ENCODE assay signal across 30 cellular contexts in the genomic region with DNA sequence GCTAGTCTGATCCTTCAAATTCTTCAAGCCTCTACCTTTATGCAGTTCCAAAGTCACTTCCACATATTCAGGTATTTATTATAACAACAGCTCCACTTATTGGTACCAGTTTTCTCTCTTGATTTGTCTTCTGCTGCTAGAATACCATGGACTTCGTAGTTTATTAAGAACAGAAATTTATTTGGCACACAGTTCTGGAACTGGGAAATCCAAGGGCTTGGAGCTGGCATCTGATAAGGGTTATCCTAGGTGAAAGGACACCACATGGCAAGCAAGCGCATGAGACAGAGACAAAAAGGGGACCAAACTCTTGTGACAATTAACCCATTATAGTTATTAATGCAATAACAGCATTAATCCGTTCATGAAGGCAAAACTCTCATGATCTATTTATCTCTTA.
"Had no signal": no experiment of that assay in that cellular context is flagged by ENCODE, and none has a peak within 500 bp of the region (broad histone marks: within the 10 kb centered on the region; RNA-seq: fewer than 3 reads in every experiment).

No MANE protein-coding gene starts in this region.

- H3K36me3 ChIP-seq: adrenal gland, brain microvascular endothelial cell, breast epithelium, colonic mucosa had no signal

- FAIRE-seq: astrocyte, TTC549 had no signal

- H3K9me3 ChIP-seq: adrenal gland, body of pancreas, breast epithelium, colonic mucosa had no signal

- H3K4me3 ChIP-seq: adrenal gland, body of pancreas, breast epithelium, colonic mucosa had no signal

- DNase-seq: activated B cell treated with CpG ODN at 0.5 μM for 24 hours; activated CD4-positive, alpha-beta memory T cell treated with anti-CD3 and anti-CD28 coated beads, Interleukin-2, amount 10 ng/mL, durations not matched to agents 7 days and 5 days; activated CD4-positive, alpha-beta T cell treated with anti-CD3 and anti-CD28 coated beads for 4 hours; activated CD4-positive, alpha-beta T cell treated with anti-CD3 and anti-CD28 coated beads, Interleukin-2, amount 10 ng/mL, durations not matched to agents 24 days and 14 days; activated CD4-positive, alpha-beta T cell treated with anti-CD3 and anti-CD28 coated beads, Interleukin-2, amount 50 U/mL, for 48 hours; activated CD4-positive, CD25-positive, alpha-beta regulatory T cell treated with anti-CD3 and anti-CD28 coated beads, Interleukin-2, amount 50 U/mL, for 72 hours; activated CD8-positive, alpha-beta memory T cell treated with anti-CD3 and anti-CD28 coated beads for 24 hours; activated CD8-positive, alpha-beta memory T cell treated with anti-CD3 and anti-CD28 coated beads, Interleukin-2, amount 10 ng/mL, durations not matched to agents 7 days and 5 days; activated CD8-positive, alpha-beta memory T cell treated with anti-CD3 and anti-CD28 coated beads, Interleukin-2, amount 50 U/mL, for 48 hours; activated CD8-positive, alpha-beta T cell treated with anti-CD3 and anti-CD28 coated beads, Interleukin-2, amount 10 ng/mL, durations not matched to agents 7 days and 5 days; activated effector memory CD4-positive, alpha-beta T cell treated with Interleukin-2 at 50 U/mL for 16 hours; activated gamma-delta T cell; activated naive CD4-positive, alpha-beta T cell treated with anti-CD3 and anti-CD28 coated beads, Interleukin-2, amount 10 ng/mL, durations not matched to agents 7 days and 5 days; activated naive CD4-positive, alpha-beta T cell treated with Interleukin-2 at 50 U/mL for 16 hours; activated T-cell treated with anti-CD3 and anti-CD28 coated beads, Interleukin-2, amount 50 U/mL, for 24 hours; activated T-cell treated with anti-CD3 and anti-CD28 coated beads, Interleukin-2, amount 50 U/mL, for 48 hours; amniotic stem cell; aorta; body of pancreas; brain microvascular endothelial cell; central memory CD4-positive, alpha-beta T cell; colonic mucosa; cortex of kidney; T-helper 2 cell; T-helper 9 cell had no signal

- H3K4me1 ChIP-seq: adrenal gland, body of pancreas, breast epithelium, colonic mucosa had no signal

- H3K27ac ChIP-seq: adrenal gland, body of pancreas, brain microvascular endothelial cell, breast epithelium, colonic mucosa, VCaP had no signal
